1 cellular context compared by ENCODE assay signal in genomic region chr20:35467339-35468224, GRCh38.
A peak's percentile ranks its signal among the peaks of the same experiment; 100 is the strongest.
TF ChIP-seq lines count a peak whose summit lies in the region.

No MANE protein-coding gene starts in this region.

TF ChIP-seq in HepG2, 621 proteins besides CTCF, POLR2A, EP300 and RAD21 (continued from another document and continues in another):
- TF ChIP-seq ZBTB44 (CRISPR knock-in tag; IDR thresholded peaks at IDR 0.05) (no peak), ZFP91 (CRISPR knock-in tag; IDR thresholded peaks at IDR 0.05; ENCODE audit: borderline replicate concordance) (no peak; the same call in 1 of the 2 replicates), ZNF451 (CRISPR knock-in tag; IDR thresholded peaks at IDR 0.05) (no peak), U2AF2 (IDR thresholded peaks at IDR 0.05; ENCODE audit: low read depth, low read length) (no peak), THAP11 (CRISPR knock-in tag; IDR thresholded peaks at IDR 0.05) (no peak; the same call in 1 of the 2 replicates), ZBTB1 (CRISPR knock-in tag; IDR thresholded peaks at IDR 0.05; ENCODE audit: borderline replicate concordance) (no peak), SRY (CRISPR knock-in tag; IDR thresholded peaks at IDR 0.05) (no peak), CBX5 (CRISPR knock-in tag; IDR thresholded peaks at IDR 0.05; ENCODE audit: borderline replicate concordance) (0 out of 2 replicates have a peak, but pooled peaks have one; percentile 17), ZNF101 (CRISPR knock-in tag; IDR thresholded peaks at IDR 0.05; ENCODE audit: borderline replicate concordance, low read depth) (no peak), FOXM1 (CRISPR knock-in tag; IDR thresholded peaks at IDR 0.05) (no peak), FOSL2 (CRISPR knock-in tag; IDR thresholded peaks at IDR 0.05) (peak; percentile 66), NR2F6 (IDR thresholded peaks at IDR 0.05) (peak; percentile 98), NR2F6 (CRISPR knock-in tag; IDR thresholded peaks at IDR 0.05) (peak; percentile 99), ZNF570 (CRISPR knock-in tag; IDR thresholded peaks at IDR 0.05; ENCODE audit: borderline replicate concordance) (no peak), TBP (CRISPR knock-in tag; IDR thresholded peaks at IDR 0.05) (no peak), ETS1 (CRISPR knock-in tag; IDR thresholded peaks at IDR 0.05) (no peak), SNRNP70 (IDR thresholded peaks at IDR 0.05; ENCODE audit: low read depth, low read length) (no peak), PBX2 (CRISPR knock-in tag; IDR thresholded peaks at IDR 0.05) (peak; percentile 68), ZNF136 (CRISPR knock-in tag; IDR thresholded peaks at IDR 0.05; ENCODE audit: low read depth) (peak; percentile 85; the same call in 1 of the 2 replicates), SYNCRIP (IDR thresholded peaks at IDR 0.05; ENCODE audit: insufficient read depth, low read depth, low read length) (no peak), PLSCR1 (CRISPR knock-in tag; IDR thresholded peaks at IDR 0.05; ENCODE audit: borderline replicate concordance) (no peak), ZMYM2 (CRISPR knock-in tag; IDR thresholded peaks at IDR 0.05) (no peak), ZNF883 (CRISPR knock-in tag; IDR thresholded peaks at IDR 0.05; ENCODE audit: not compliant biosample characterization) (peak; percentile 47), CCAR2 (optimal IDR thresholded peaks at IDR 0.05; ENCODE audit: low read depth, low read length) (no peak), PCBP1 (IDR thresholded peaks at IDR 0.05; ENCODE audit: borderline replicate concordance, low read depth, low read length) (no peak), RORA (CRISPR knock-in tag; IDR thresholded peaks at IDR 0.05) (no peak), ARNT2 (CRISPR knock-in tag; IDR thresholded peaks at IDR 0.05; ENCODE audit: low read depth) (peak; percentile 46; the same call in 1 of the 2 replicates), ZZZ3 (CRISPR knock-in tag; IDR thresholded peaks at IDR 0.05; ENCODE audit: borderline replicate concordance) (no peak), ZNF512B (CRISPR knock-in tag; IDR thresholded peaks at IDR 0.05; ENCODE audit: borderline replicate concordance) (0 out of 2 replicates have a peak, but pooled peaks have one; percentile 44), ZNF576 (CRISPR knock-in tag; IDR thresholded peaks at IDR 0.05) (no peak), ZNF710 (CRISPR knock-in tag; IDR thresholded peaks at IDR 0.05; ENCODE audit: borderline replicate concordance) (peak; percentile 44), SOX13 (IDR thresholded peaks at IDR 0.05) (0 out of 2 replicates have a peak, but pooled peaks have one; percentile 27), SOX13 (CRISPR knock-in tag; conservative IDR thresholded peaks at IDR 0.05 in 1 of 2, IDR thresholded peaks at IDR 0.05 in 1 of 2) (peak in 1 of 2 experiments; percentile 86; a peak in 2 of 4 replicates), KMT2B (CRISPR knock-in tag; IDR thresholded peaks at IDR 0.05) (peak; percentile 50; the same call in 1 of the 2 replicates), SMAD1 (CRISPR knock-in tag; IDR thresholded peaks at IDR 0.05; ENCODE audit: borderline replicate concordance, low read depth) (no peak), ZNF790 (CRISPR knock-in tag; IDR thresholded peaks at IDR 0.05; ENCODE audit: borderline replicate concordance) (no peak), E2F2 (CRISPR knock-in tag; IDR thresholded peaks at IDR 0.05; ENCODE audit: borderline replicate concordance) (no peak), SKIL (CRISPR knock-in tag; IDR thresholded peaks at IDR 0.05; ENCODE audit: borderline replicate concordance) (no peak), PHB2 (IDR thresholded peaks at IDR 0.05; ENCODE audit: partially characterized antibody) (no peak), ZNF703 (CRISPR knock-in tag; IDR thresholded peaks at IDR 0.05; ENCODE audit: borderline replicate concordance) (no peak), GPN1 (CRISPR knock-in tag; IDR thresholded peaks at IDR 0.05; ENCODE audit: borderline replicate concordance) (no peak), PHF8 (CRISPR knock-in tag; IDR thresholded peaks at IDR 0.05) (no peak), DMTF1 (CRISPR knock-in tag; IDR thresholded peaks at IDR 0.05) (no peak), ZNF296 (CRISPR knock-in tag; conservative IDR thresholded peaks at IDR 0.05) (no peak), HMGA1 (CRISPR knock-in tag; conservative IDR thresholded peaks at IDR 0.05) (no peak), RBM22 (optimal IDR thresholded peaks at IDR 0.05; ENCODE audit: low read length) (no peak), MIER2 (CRISPR knock-in tag; IDR thresholded peaks at IDR 0.05) (0 out of 2 replicates have a peak, but pooled peaks have one; percentile 23), SALL2 (CRISPR knock-in tag; IDR thresholded peaks at IDR 0.05) (no peak), HNF4G (IDR thresholded peaks at IDR 0.05; ENCODE audit: borderline replicate concordance, low read depth, low read length) (peak; percentile 92), HNF4G (CRISPR knock-in tag; IDR thresholded peaks at IDR 0.05; ENCODE audit: borderline replicate concordance, low read depth) (peak; percentile 68; the same call in 1 of the 2 replicates)
